ENCODE assay signal across 26 cellular contexts in genomic region chr5:155733935-155734334, GRCh38.
"Had no signal": no experiment of that assay in that cellular context is flagged by ENCODE, and none has a peak within 500 bp of the region (broad histone marks: within the 10 kb centered on the region; RNA-seq: fewer than 3 reads in every experiment).

No MANE protein-coding gene starts in this region.

- H3K9me3 ChIP-seq: adrenal gland had no signal

- H3K4me1 ChIP-seq: adrenal gland had no signal

- DNase-seq: activated CD4-positive, alpha-beta T cell treated with anti-CD3 and anti-CD28 coated beads for 48 hours; activated CD4-positive, alpha-beta T cell treated with anti-CD3 and anti-CD28 coated beads, Interleukin-2, amount 50 U/mL, for 4 hours; activated CD8-positive, alpha-beta memory T cell treated with anti-CD3 and anti-CD28 coated beads, Interleukin-2, amount 50 U/mL, for 48 hours; activated CD8-positive, alpha-beta T cell treated with anti-CD3 and anti-CD28 coated beads, Interleukin-2, amount 10 ng/mL, durations not matched to agents 7 days and 5 days; activated naive CD4-positive, alpha-beta T cell treated with anti-CD3 and anti-CD28 coated beads, Interleukin-2, amount 50 U/mL, for 16 hours; activated naive CD8-positive, alpha-beta T cell treated with anti-CD3 and anti-CD28 coated beads, Interleukin-2, amount 10 ng/mL, durations not matched to agents 7 days and 5 days; activated T-cell treated with anti-CD3 and anti-CD28 coated beads, Interleukin-2, amount 50 U/mL, for 1 hour; adrenal gland; anterior cingulate cortex; caudate nucleus; NCI-H1092; NCI-H1417 treated with DMSO at 0.1 percent for 48 hours; NCI-H1694 treated with DMSO at 0.1 percent for 48 hours; NCI-H2029 treated with DMSO at 0.1 percent for 48 hours; NCI-H345; NCI-H510A; NCI-H526 treated with DMSO at 0.1 percent for 48 hours; NCI-H82; SIG-M5; T-cell; T-helper 2 cell; T1000 had no signal

- H3K27ac ChIP-seq: adrenal gland, KMS-11, RWPE1, VCaP had no signal

- ATAC-seq: activated CD8-positive, alpha-beta T cell treated with anti-CD3 and anti-CD28 coated beads, Interleukin-2, amount 10 ng/mL, durations not matched to agents 7 days and 5 days; Panc1; T-cell had no signal

- H3K36me3 ChIP-seq: adrenal gland had no signal

- H3K4me3 ChIP-seq: adrenal gland had no signal

- H3K9ac ChIP-seq: KMS-11 had no signal
